Comparison of ENCODE assay signal across 28 cellular contexts in genomic region chr2:184199274-184199673, GRCh38.
"Had no signal": no experiment of that assay in that cellular context is flagged by ENCODE, and none has a peak within 500 bp of the region (broad histone marks: within the 10 kb centered on the region; RNA-seq: fewer than 3 reads in every experiment).

No MANE protein-coding gene starts in this region.

- H3K4me2 ChIP-seq: neural progenitor cell had no signal

- H3K27ac ChIP-seq: neural progenitor cell, ovary, parathyroid adenoma, psoas muscle, right lobe of liver, sigmoid colon, stomach, thoracic aorta, thyroid gland, tibial nerve, upper lobe of right lung, uterus had no signal

- H3K4me1 ChIP-seq: neural progenitor cell, parathyroid adenoma, psoas muscle, right lobe of liver, sigmoid colon, stomach, thyroid gland, tibial nerve, upper lobe of right lung, uterus had no signal

- H3K9me3 ChIP-seq: ovary, psoas muscle, right lobe of liver, sigmoid colon, stomach, thoracic aorta, thyroid gland, tibial nerve, upper lobe of right lung, uterus had no signal

- H3K27me3 ChIP-seq: neural progenitor cell, ovary, right lobe of liver, sigmoid colon, stomach, thyroid gland, tibial nerve, upper lobe of right lung had no signal

- H3K9me3 Mint-ChIP-seq: neural progenitor cell; stimulated activated naive CD8-positive, alpha-beta T cell treated with anti-CD3 and anti-CD28 coated beads, Interleukin-15, Interleukin-2, amounts not matched to agents 100 ng/mL and 50 ng/mL, for 24 hours had no signal

- H3K79me2 ChIP-seq: parathyroid adenoma had no signal

- H3K9ac ChIP-seq: neural progenitor cell, parathyroid adenoma had no signal

- H3K36me3 ChIP-seq: neural progenitor cell, ovary, right lobe of liver, sigmoid colon, stomach, thoracic aorta, thyroid gland, tibial nerve, upper lobe of right lung, uterus had no signal

- DNase-seq: naive thymus-derived CD8-positive, alpha-beta T cell; occipital lobe; ovary; posterior cingulate gyrus; psoas muscle; right cardiac atrium; right lobe of liver; sigmoid colon; small intestine; stimulated activated CD4-positive, alpha-beta T cell treated with anti-CD3 and anti-CD28 coated beads, Interleukin-15, amount 100 ng/mL, for 24 hours; stimulated activated CD4-positive, alpha-beta T cell treated with anti-CD3 and anti-CD28 coated beads, Interleukin-2, amount 100 ng/mL, for 24 hours; stimulated activated CD4-positive, alpha-beta T cell treated with anti-CD3 and anti-CD28 coated beads, Interleukin-2, amount 100 ng/mL, for 48 hours; stimulated activated CD4-positive, alpha-beta T cell treated with anti-CD3 and anti-CD28 coated beads, Interleukin-4, amount 100 ng/mL, for 24 hours; stimulated activated naive B cell treated with anti-CD40 and anti-IgM and Interleukin-4, amounts not matched to agents 10 μg/mL and 1 μg/mL and 100 μg/mL, for 72 hours; stimulated activated naive CD4-positive, alpha-beta T cell treated with Interleukin-2 at 50 U/mL for 16 hours; stomach; thyroid gland; trophoblast cell; upper lobe of right lung; uterus had no signal

- H3K4me1 Mint-ChIP-seq: naive thymus-derived CD8-positive, alpha-beta T cell; neural progenitor cell; stimulated activated effector memory CD8-positive, alpha-beta T cell treated with anti-CD3 and anti-CD28 coated beads, Interleukin-12 subunit alpha, Interleukin-12 subunit beta, amount 100 ng/mL, for 72 hours; stimulated activated naive B cell treated with anti-CD40 and anti-IgM and Interleukin-4, amounts not matched to agents 10 μg/mL and 1 μg/mL and 100 μg/mL, for 72 hours had no signal

- H3K36me3 Mint-ChIP-seq: naive thymus-derived CD8-positive, alpha-beta T cell; natural killer cell treated with Interleukin-12 subunit alpha and Interleukin-12 subunit beta and Interleukin-15 and Interleukin-18, amount 100 ng/mL, for 72 hours; neural progenitor cell; stimulated activated effector memory CD8-positive, alpha-beta T cell treated with anti-CD3 and anti-CD28 coated beads, Interleukin-12 subunit alpha, Interleukin-12 subunit beta, amount 100 ng/mL, for 72 hours; stimulated activated naive B cell treated with anti-CD40 and anti-IgM and Interleukin-4, amounts not matched to agents 10 μg/mL and 1 μg/mL and 100 μg/mL, for 72 hours had no signal

- H3K4me3 ChIP-seq: neural progenitor cell, ovary, psoas muscle, right lobe of liver, sigmoid colon, stomach, thoracic aorta, thyroid gland, tibial nerve, upper lobe of right lung, uterus had no signal

- H3K27ac Mint-ChIP-seq: naive thymus-derived CD8-positive, alpha-beta T cell; natural killer cell treated with Interleukin-12 subunit alpha and Interleukin-12 subunit beta and Interleukin-15 and Interleukin-18, amount 100 ng/mL, for 72 hours; progenitor cell of endocrine pancreas; stimulated activated effector memory CD8-positive, alpha-beta T cell treated with anti-CD3 and anti-CD28 coated beads, Interleukin-12 subunit alpha, Interleukin-12 subunit beta, amount 100 ng/mL, for 72 hours; stimulated activated naive B cell treated with anti-CD40 and anti-IgM and Interleukin-4, amounts not matched to agents 10 μg/mL and 1 μg/mL and 100 μg/mL, for 72 hours; stimulated activated naive CD8-positive, alpha-beta T cell treated with anti-CD3 and anti-CD28 coated beads, Interleukin-15, Interleukin-2, amounts not matched to agents 100 ng/mL and 50 ng/mL, for 24 hours had no signal

- H3K4me3 Mint-ChIP-seq: naive thymus-derived CD8-positive, alpha-beta T cell; natural killer cell treated with Interleukin-12 subunit alpha and Interleukin-12 subunit beta and Interleukin-15 and Interleukin-18, amount 100 ng/mL, for 72 hours; neural progenitor cell; stimulated activated effector memory CD8-positive, alpha-beta T cell treated with anti-CD3 and anti-CD28 coated beads, Interleukin-12 subunit alpha, Interleukin-12 subunit beta, amount 100 ng/mL, for 72 hours; stimulated activated naive B cell treated with anti-CD40 and anti-IgM and Interleukin-4, amounts not matched to agents 10 μg/mL and 1 μg/mL and 100 μg/mL, for 72 hours; stimulated activated naive CD8-positive, alpha-beta T cell treated with anti-CD3 and anti-CD28 coated beads, Interleukin-15, Interleukin-2, amounts not matched to agents 100 ng/mL and 50 ng/mL, for 24 hours had no signal

- H2AFZ ChIP-seq: neural progenitor cell, parathyroid adenoma had no signal

- ATAC-seq: naive thymus-derived CD8-positive, alpha-beta T cell; natural killer cell treated with Interleukin-12 subunit alpha and Interleukin-12 subunit beta and Interleukin-15 and Interleukin-18, amount 100 ng/mL, for 72 hours; psoas muscle; right cardiac atrium; right lobe of liver; stimulated activated effector memory CD8-positive, alpha-beta T cell treated with anti-CD3 and anti-CD28 coated beads, Interleukin-12 subunit alpha, Interleukin-12 subunit beta, amount 100 ng/mL, for 72 hours; stimulated activated naive B cell treated with anti-CD40 and anti-IgM and Interleukin-4, amounts not matched to agents 10 μg/mL and 1 μg/mL and 100 μg/mL, for 72 hours; upper lobe of right lung had no signal

- H3K27me3 Mint-ChIP-seq: naive thymus-derived CD8-positive, alpha-beta T cell; natural killer cell treated with Interleukin-12 subunit alpha and Interleukin-12 subunit beta and Interleukin-15 and Interleukin-18, amount 100 ng/mL, for 72 hours; progenitor cell of endocrine pancreas; stimulated activated naive B cell treated with anti-CD40 and anti-IgM and Interleukin-4, amounts not matched to agents 10 μg/mL and 1 μg/mL and 100 μg/mL, for 72 hours; stimulated activated naive CD8-positive, alpha-beta T cell treated with anti-CD3 and anti-CD28 coated beads, Interleukin-15, Interleukin-2, amounts not matched to agents 100 ng/mL and 50 ng/mL, for 24 hours had no signal
